In the genomic region with DNA sequence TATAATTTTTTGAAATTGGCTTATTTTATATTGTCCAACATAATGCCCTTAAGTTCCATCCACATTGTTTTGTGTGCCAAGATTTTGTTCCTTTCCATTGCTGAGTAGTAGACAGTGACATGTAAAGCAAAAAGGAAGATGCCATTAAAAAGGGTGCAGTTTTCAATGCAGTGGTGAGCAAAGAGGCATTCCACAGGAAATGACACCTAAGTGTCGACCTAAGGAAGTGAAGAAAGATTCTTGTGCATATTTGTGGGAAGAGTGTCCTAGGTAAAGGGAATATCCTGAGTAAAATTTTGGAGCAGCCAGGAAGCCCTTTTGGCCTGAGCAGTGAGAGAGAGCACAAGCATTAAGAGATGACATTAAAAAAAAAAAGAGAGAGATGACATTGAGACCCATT, we compare ENCODE assay signal across 19 cellular contexts.
DNase-seq lines count a peak whose midpoint lies in the region; ATAC-seq and TF ChIP-seq lines count a peak whose summit lies in the region.
"Had no signal": no experiment of that assay in that cellular context is flagged by ENCODE, and none has a peak within 500 bp of the region (broad histone marks: within the 10 kb centered on the region; RNA-seq: fewer than 3 reads in every experiment).

No MANE protein-coding gene starts in this region.

- peaks cover 27% of the 10 kb centered on the region for H3K4me1 ChIP-seq in GM23338 (ENCODE audit: insufficient read depth)
- no peaks in the 10 kb centered on the region for H3K4me1 ChIP-seq in osteoblast (ENCODE audit: insufficient read depth, low read length)
- H3K4me1 ChIP-seq: A549; BLaER1 treated with 17β-estradiol and CSF1 and Interleukin-3, amounts not matched to agents 10 nM and 100 nM; Caco-2 had no signal

- H3K36me3 ChIP-seq in GM23338 (ENCODE audit: insufficient read depth) (no peaks in the 10 kb centered on the region), osteoblast (ENCODE audit: insufficient read depth, low read length) (no peaks in the 10 kb centered on the region)
- H3K36me3 ChIP-seq: BLaER1 treated with 17β-estradiol and CSF1 and Interleukin-3, amounts not matched to agents 10 nM and 100 nM had no signal

- peaks cover 4% of the 10 kb centered on the region; the same call in 1 of the 2 replicates for H3K9me2 ChIP-seq in GM23338 (ENCODE audit: insufficient read depth)

- H2AFZ ChIP-seq in GM23338 (no peak overlapping the region), osteoblast (ENCODE audit: low read length) (no peak overlapping the region)

- no peaks in the 10 kb centered on the region for H3K27me3 Mint-ChIP-seq in GM23338 (ENCODE audit: insufficient read depth, low read depth, poor library complexity)
- H3K27me3 Mint-ChIP-seq: B cell; CD4-positive, alpha-beta T cell had no signal

- DNase-seq in GM23338 (ENCODE audit: low spot score) (no peak), HT1080 (ENCODE audit: low read depth) (peak; percentile 3), kidney tubule cell (ENCODE audit: low spot score) (peak; percentile 1), osteoblast (ENCODE audit: insufficient read length, low spot score, missing footprints) (peak; percentile 48), NCI-H69 (lab: John Stamatoyannopoulos, UW) (no peak)
- no peak for DNase-seq in stimulated activated CD4-positive, alpha-beta T cell treated with anti-CD3 and anti-CD28 coated beads, Interleukin-12 subunit alpha, Interleukin-12 subunit beta, amount 100 ng/mL, for 4 hours
- DNase-seq in NK-92 treated with Interleukin-12 subunit alpha and Interleukin-12 subunit beta, amount 100 ng/mL, for 24 hours (lab: John Stamatoyannopoulos, UW): no peak
- DNase-seq: AML-193; Caco-2; Calu3; CD4-positive, alpha-beta T cell; CD8-positive, alpha-beta T cell; DMS79 treated with DMSO at 0.1 percent for 48 hours; GF-D8 had no signal

- H3K4me1 Mint-ChIP-seq in GM23338: peaks cover 26% of the 10 kb centered on the region
- H3K4me1 Mint-ChIP-seq: B cell had no signal

- no peaks in the 10 kb centered on the region for H3K79me2 ChIP-seq in GM23338 (replicated peaks; ENCODE audit: insufficient read depth)
- H3K79me2 ChIP-seq in osteoblast (ENCODE audit: insufficient read depth, low read length): no peaks in the 10 kb centered on the region

- H3K9me3 Mint-ChIP-seq in GM23338: no peaks in the 10 kb centered on the region

- no peaks in the 10 kb centered on the region for H4K20me1 ChIP-seq in GM23338 (replicated peaks; ENCODE audit: insufficient read depth)
- H4K20me1 ChIP-seq in osteoblast (ENCODE audit: insufficient read depth, low read length): no peaks in the 10 kb centered on the region
- H4K20me1 ChIP-seq: BLaER1 treated with 17β-estradiol and CSF1 and Interleukin-3, amounts not matched to agents 10 nM and 100 nM had no signal

- no peak overlapping the region for H3K27ac ChIP-seq in GM23338 (ENCODE audit: low read depth)
- H3K27ac ChIP-seq in osteoblast (ENCODE audit: low read depth, low read length): no peak overlapping the region
- H3K27ac ChIP-seq: 22Rv1; A549; BLaER1 treated with 17β-estradiol and CSF1 and Interleukin-3, amounts not matched to agents 10 nM and 100 nM; C4-2B had no signal

- no peak overlapping the region for H3K4me3 Mint-ChIP-seq in GM23338
- H3K4me3 Mint-ChIP-seq: B cell; CD4-positive, alpha-beta T cell; CD8-positive, alpha-beta T cell had no signal

- no peak for ATAC-seq in GM23338
- ATAC-seq: A549; CD8-positive, alpha-beta T cell had no signal

- no peak for TF ChIP-seq CTCF in GM23338 (conservative IDR thresholded peaks at IDR 0.05; ENCODE audit: low read depth in 2 of 2)
- TF ChIP-seq CTCF in osteoblast (IDR thresholded peaks at IDR 0.05; ENCODE audit: extremely low read depth, low read depth, low read length): no peak

- H3K27ac Mint-ChIP-seq in GM23338: peak overlapping the region; percentile 4; the same call in 1 of the 2 replicates
- H3K27ac Mint-ChIP-seq: B cell; CD4-positive, alpha-beta T cell; CD8-positive, alpha-beta T cell had no signal

- H3K27me3 ChIP-seq in GM23338 (ENCODE audit: insufficient read depth): no peaks in the 10 kb centered on the region
- no peaks in the 10 kb centered on the region for H3K27me3 ChIP-seq in osteoblast (ENCODE audit: insufficient read depth, low read length)
- H3K27me3 ChIP-seq: BLaER1 treated with 17β-estradiol and CSF1 and Interleukin-3, amounts not matched to agents 10 nM and 100 nM had no signal

- H3K4me2 ChIP-seq in GM23338: no peak overlapping the region
- no peak overlapping the region for H3K4me2 ChIP-seq in osteoblast (ENCODE audit: insufficient read depth, low read length)
- H3K4me2 ChIP-seq: A549; BLaER1 treated with 17β-estradiol and CSF1 and Interleukin-3, amounts not matched to agents 10 nM and 100 nM had no signal

- H3K9me3 ChIP-seq in osteoblast (ENCODE audit: low read depth, low read length): peaks cover 8% of the 10 kb centered on the region
- H3K9me3 ChIP-seq: A549; BLaER1 treated with 17β-estradiol and CSF1 and Interleukin-3, amounts not matched to agents 10 nM and 100 nM; Caco-2 had no signal

- H3K4me3 ChIP-seq in GM23338 (no peak overlapping the region), osteoblast (ENCODE audit: insufficient read depth, low read length) (no peak overlapping the region)
- H3K4me3 ChIP-seq: A549; BLaER1 treated with 17β-estradiol and CSF1 and Interleukin-3, amounts not matched to agents 10 nM and 100 nM had no signal

- no peaks in the 10 kb centered on the region for H3K36me3 Mint-ChIP-seq in GM23338 (ENCODE audit: low read depth)
- H3K36me3 Mint-ChIP-seq: CD8-positive, alpha-beta T cell had no signal

- H3F3A ChIP-seq in GM23338 (replicated peaks; ENCODE audit: low read depth): no peaks in the 10 kb centered on the region

TF ChIP-seq in GM23338, 12 proteins besides CTCF, POLR2A, EP300 and RAD21:
- TF ChIP-seq POLR2AphosphoS5 (IDR thresholded peaks at IDR 0.05; ENCODE audit: low read depth) (no peak), EZH2 (IDR thresholded peaks at IDR 0.05; ENCODE audit: low read depth, unreplicated experiment) (no peak), NANOG (IDR thresholded peaks at IDR 0.05; ENCODE audit: borderline replicate concordance) (no peak), CREB1 (CRISPR knock-in tag; IDR thresholded peaks at IDR 0.05; ENCODE audit: low read depth) (no peak), ZNF114 (CRISPR knock-in tag; IDR thresholded peaks at IDR 0.05) (no peak), STAT1 (IDR thresholded peaks at IDR 0.05; ENCODE audit: unreplicated experiment) (no peak), EZH2phosphoT487 (IDR thresholded peaks at IDR 0.05; ENCODE audit: unreplicated experiment) (no peak), JUNB (IDR thresholded peaks at IDR 0.05; ENCODE audit: unreplicated experiment) (no peak)
- TF ChIP-seq, protein P1, sequence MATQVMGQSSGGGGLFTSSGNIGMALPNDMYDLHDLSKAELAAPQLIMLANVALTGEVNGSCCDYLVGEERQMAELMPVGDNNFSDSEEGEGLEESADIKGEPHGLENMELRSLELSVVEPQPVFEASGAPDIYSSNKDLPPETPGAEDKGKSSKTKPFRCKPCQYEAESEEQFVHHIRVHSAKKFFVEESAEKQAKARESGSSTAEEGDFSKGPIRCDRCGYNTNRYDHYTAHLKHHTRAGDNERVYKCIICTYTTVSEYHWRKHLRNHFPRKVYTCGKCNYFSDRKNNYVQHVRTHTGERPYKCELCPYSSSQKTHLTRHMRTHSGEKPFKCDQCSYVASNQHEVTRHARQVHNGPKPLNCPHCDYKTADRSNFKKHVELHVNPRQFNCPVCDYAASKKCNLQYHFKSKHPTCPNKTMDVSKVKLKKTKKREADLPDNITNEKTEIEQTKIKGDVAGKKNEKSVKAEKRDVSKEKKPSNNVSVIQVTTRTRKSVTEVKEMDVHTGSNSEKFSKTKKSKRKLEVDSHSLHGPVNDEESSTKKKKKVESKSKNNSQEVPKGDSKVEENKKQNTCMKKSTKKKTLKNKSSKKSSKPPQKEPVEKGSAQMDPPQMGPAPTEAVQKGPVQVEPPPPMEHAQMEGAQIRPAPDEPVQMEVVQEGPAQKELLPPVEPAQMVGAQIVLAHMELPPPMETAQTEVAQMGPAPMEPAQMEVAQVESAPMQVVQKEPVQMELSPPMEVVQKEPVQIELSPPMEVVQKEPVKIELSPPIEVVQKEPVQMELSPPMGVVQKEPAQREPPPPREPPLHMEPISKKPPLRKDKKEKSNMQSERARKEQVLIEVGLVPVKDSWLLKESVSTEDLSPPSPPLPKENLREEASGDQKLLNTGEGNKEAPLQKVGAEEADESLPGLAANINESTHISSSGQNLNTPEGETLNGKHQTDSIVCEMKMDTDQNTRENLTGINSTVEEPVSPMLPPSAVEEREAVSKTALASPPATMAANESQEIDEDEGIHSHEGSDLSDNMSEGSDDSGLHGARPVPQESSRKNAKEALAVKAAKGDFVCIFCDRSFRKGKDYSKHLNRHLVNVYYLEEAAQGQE (IDR thresholded peaks at IDR 0.05; ENCODE audit: unreplicated experiment): no peak

Comparison
In these comparisons a context has a peak if more than half of its experiments do, and no peak if none do; other contexts are left out.
1. DNase-seq: peak in HT1080 (single experiment), kidney tubule cell (single experiment) and osteoblast (single experiment); none in GM23338 (single experiment), NCI-H69 (single experiment), stimulated activated CD4-positive, alpha-beta T cell treated with anti-CD3 and anti-CD28 coated beads, Interleukin-12 subunit alpha, Interleukin-12 subunit beta, amount 100 ng/mL, for 4 hours (single experiment) and NK-92 treated with Interleukin-12 subunit alpha and Interleukin-12 subunit beta, amount 100 ng/mL, for 24 hours (single experiment).